8 cellular contexts compared by ENCODE assay signal in genomic region chr6:82246370-82246769, GRCh38. TPM values are rescaled to one million over a fixed set of nuclear protein-coding genes. Genes with fewer than 3 reads are reported as not detected.
DNase-seq lines count a peak whose midpoint lies in the region; ATAC-seq and TF ChIP-seq lines count a peak whose summit lies in the region.

No MANE protein-coding gene starts in this region.

- DNase-seq in SJCRH30 (no peak), esophagus muscularis mucosa (ENCODE audit: extremely low spot score) (no peak)

- ATAC-seq in GM18861 (IDR thresholded peaks at IDR 0.05; ENCODE audit: unreplicated experiment) (no peak), GM19452 (IDR thresholded peaks at IDR 0.05; ENCODE audit: unreplicated experiment) (no peak), HG02588 (IDR thresholded peaks at IDR 0.05; ENCODE audit: unreplicated experiment) (no peak), GM18870 (IDR thresholded peaks at IDR 0.05; ENCODE audit: unreplicated experiment) (no peak)

- no peaks in the 10 kb centered on the region; the same call in 1 of the 2 replicates for H3K9me3 ChIP-seq in ES-I3 (ENCODE audit: control insufficient read depth, insufficient read depth, low read length)
- H3K9me3 ChIP-seq in SJCRH30 (replicated peaks), result no peaks in the 10 kb centered on the region
- H3K9me3 ChIP-seq in esophagus muscularis mucosa, result no peaks in the 10 kb centered on the region

- TF ChIP-seq CTCF in esophagus muscularis mucosa (IDR thresholded peaks at IDR 0.05), result no peak

- H3K4me1 ChIP-seq in ES-I3 (ENCODE audit: insufficient read depth, low read length) (peaks cover 3% of the 10 kb centered on the region; the same call in 1 of the 2 replicates), SJCRH30 (peaks cover 6% of the 10 kb centered on the region), esophagus muscularis mucosa (peaks cover 29 to 59% (median 47%) of the 10 kb centered on the region in 4 donors), rectal smooth muscle tissue (ENCODE audit: control insufficient read depth, insufficient read depth, low read length) (peaks cover 7% of the 10 kb centered on the region)

- 77% methylated on average over 12 of the region's 12 CpGs for WGBS in esophagus muscularis mucosa

- no peak for TF ChIP-seq EP300 in esophagus muscularis mucosa (IDR thresholded peaks at IDR 0.05)

- intact Hi-C loops in esophagus muscularis mucosa (cut with DNase I), result loop anchor here (10.0 kb wide), 1 partner anchor 1608 kb away; the partner anchor contains the start of genes CYB5R4 and RIPPLY2

- H3K4me3 ChIP-seq in SJCRH30, result peak overlapping the region; percentile 82
- peak overlapping the region; percentile 90 to 94 (median 92) for H3K4me3 ChIP-seq in esophagus muscularis mucosa
- peak overlapping the region; percentile 77 for H3K4me3 ChIP-seq in rectal smooth muscle tissue (ENCODE audit: low read length)

- no peak for TF ChIP-seq POLR2A in esophagus muscularis mucosa (IDR thresholded peaks at IDR 0.05; ENCODE audit: low read depth)

- H3K9ac ChIP-seq in ES-I3 (ENCODE audit: low read depth, low read length) (peak overlapping the region; percentile 86), rectal smooth muscle tissue (ENCODE audit: low read length) (no peak overlapping the region)

- H3K27me3 ChIP-seq in SJCRH30 (no peaks in the 10 kb centered on the region), esophagus muscularis mucosa (no peaks in the 10 kb centered on the region), rectal smooth muscle tissue (ENCODE audit: control insufficient read depth, insufficient read depth, low read length) (no peaks in the 10 kb centered on the region)

- H3K27ac ChIP-seq in SJCRH30, result peak overlapping the region; percentile 91
- peak overlapping the region; percentile 95 to 97 (median 96) for H3K27ac ChIP-seq in esophagus muscularis mucosa (replicated peaks in 1 of 4)
- peak overlapping the region; percentile 95 for H3K27ac ChIP-seq in rectal smooth muscle tissue (ENCODE audit: low read depth, low read length)

- no peaks in the 10 kb centered on the region; the same call in none of the 2 replicates for H3K36me3 ChIP-seq in ES-I3 (ENCODE audit: insufficient read depth, low read length)
- peaks cover 7% of the 10 kb centered on the region; the same call in 1 of the 2 replicates for H3K36me3 ChIP-seq in SJCRH30
- no peaks in the 10 kb centered on the region for H3K36me3 ChIP-seq in esophagus muscularis mucosa
- no peaks in the 10 kb centered on the region for H3K36me3 ChIP-seq in rectal smooth muscle tissue (ENCODE audit: control insufficient read depth, insufficient read depth, low read length)

RNA-seq across cellular contexts. Expression of gene IBTK, which starts 1.2 kb away (rescaled TPM):
- 26.7 and 31.5 TPM in 2 replicates for total RNA-seq in SJCRH30 (2014; rRNA removed; shearing (Covaris generic))
- 10 to 100 TPM; 26.2 to 38.6 (median 27.2) TPM for total RNA-seq in esophagus muscularis mucosa
